1 cellular context compared by ENCODE assay signal in the genomic region with DNA sequence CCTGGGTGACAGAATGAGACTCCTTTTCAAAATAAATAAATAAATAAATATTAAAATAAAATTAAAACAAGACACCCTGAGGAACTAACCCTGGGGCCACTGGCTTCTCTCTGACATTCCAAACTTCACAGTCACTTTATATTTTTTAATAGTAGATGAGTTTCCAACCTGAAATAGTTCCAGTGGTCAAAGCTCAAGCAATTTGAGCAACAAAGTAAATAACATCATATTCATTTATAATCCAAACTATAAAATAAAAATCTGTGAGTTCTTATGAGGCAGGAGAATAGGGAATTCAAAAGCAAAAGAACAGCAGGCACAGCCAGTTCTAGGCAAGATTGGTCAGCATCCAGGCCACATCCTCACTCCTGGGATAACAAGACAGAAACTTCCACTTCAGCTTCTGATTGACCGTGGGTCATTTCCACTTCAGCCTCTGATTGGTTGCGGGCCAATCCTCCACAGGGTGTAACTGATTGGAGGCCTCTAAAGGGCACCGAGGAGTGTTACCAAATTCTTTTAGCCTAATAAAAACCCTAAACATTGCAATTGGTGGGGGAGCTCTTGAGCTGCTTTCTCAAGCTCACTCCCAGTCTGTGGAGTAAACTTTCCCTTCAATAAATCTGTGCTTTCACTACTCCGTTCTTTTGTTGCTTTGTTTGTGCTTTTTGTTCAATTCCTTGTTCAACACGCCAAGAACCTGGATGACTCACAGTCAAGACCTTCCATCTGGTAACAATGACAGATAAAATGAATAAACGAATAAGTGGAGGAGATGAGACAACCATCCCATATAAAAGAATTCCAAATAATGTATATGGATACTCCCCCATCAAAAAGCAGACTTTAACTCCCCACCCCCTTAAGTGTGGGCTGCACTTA.
TF ChIP-seq lines count a peak whose summit lies in the region.

No MANE protein-coding gene starts in this region.

TF ChIP-seq in GM23338, 12 proteins besides CTCF, POLR2A, EP300 and RAD21:
- TF ChIP-seq REST (IDR thresholded peaks at IDR 0.05; ENCODE audit: unreplicated experiment): no peak
- TF ChIP-seq, protein P1, sequence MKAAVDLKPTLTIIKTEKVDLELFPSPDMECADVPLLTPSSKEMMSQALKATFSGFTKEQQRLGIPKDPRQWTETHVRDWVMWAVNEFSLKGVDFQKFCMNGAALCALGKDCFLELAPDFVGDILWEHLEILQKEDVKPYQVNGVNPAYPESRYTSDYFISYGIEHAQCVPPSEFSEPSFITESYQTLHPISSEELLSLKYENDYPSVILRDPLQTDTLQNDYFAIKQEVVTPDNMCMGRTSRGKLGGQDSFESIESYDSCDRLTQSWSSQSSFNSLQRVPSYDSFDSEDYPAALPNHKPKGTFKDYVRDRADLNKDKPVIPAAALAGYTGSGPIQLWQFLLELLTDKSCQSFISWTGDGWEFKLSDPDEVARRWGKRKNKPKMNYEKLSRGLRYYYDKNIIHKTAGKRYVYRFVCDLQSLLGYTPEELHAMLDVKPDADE (IDR thresholded peaks at IDR 0.05): no peak
- no peak for TF ChIP-seq NANOG (IDR thresholded peaks at IDR 0.05; ENCODE audit: borderline replicate concordance)
- TF ChIP-seq ZNF331 (CRISPR knock-in tag; IDR thresholded peaks at IDR 0.05; ENCODE audit: low read depth): no peak
- no peak for TF ChIP-seq EZH2phosphoT487 (IDR thresholded peaks at IDR 0.05; ENCODE audit: unreplicated experiment)
- TF ChIP-seq, protein P2, sequence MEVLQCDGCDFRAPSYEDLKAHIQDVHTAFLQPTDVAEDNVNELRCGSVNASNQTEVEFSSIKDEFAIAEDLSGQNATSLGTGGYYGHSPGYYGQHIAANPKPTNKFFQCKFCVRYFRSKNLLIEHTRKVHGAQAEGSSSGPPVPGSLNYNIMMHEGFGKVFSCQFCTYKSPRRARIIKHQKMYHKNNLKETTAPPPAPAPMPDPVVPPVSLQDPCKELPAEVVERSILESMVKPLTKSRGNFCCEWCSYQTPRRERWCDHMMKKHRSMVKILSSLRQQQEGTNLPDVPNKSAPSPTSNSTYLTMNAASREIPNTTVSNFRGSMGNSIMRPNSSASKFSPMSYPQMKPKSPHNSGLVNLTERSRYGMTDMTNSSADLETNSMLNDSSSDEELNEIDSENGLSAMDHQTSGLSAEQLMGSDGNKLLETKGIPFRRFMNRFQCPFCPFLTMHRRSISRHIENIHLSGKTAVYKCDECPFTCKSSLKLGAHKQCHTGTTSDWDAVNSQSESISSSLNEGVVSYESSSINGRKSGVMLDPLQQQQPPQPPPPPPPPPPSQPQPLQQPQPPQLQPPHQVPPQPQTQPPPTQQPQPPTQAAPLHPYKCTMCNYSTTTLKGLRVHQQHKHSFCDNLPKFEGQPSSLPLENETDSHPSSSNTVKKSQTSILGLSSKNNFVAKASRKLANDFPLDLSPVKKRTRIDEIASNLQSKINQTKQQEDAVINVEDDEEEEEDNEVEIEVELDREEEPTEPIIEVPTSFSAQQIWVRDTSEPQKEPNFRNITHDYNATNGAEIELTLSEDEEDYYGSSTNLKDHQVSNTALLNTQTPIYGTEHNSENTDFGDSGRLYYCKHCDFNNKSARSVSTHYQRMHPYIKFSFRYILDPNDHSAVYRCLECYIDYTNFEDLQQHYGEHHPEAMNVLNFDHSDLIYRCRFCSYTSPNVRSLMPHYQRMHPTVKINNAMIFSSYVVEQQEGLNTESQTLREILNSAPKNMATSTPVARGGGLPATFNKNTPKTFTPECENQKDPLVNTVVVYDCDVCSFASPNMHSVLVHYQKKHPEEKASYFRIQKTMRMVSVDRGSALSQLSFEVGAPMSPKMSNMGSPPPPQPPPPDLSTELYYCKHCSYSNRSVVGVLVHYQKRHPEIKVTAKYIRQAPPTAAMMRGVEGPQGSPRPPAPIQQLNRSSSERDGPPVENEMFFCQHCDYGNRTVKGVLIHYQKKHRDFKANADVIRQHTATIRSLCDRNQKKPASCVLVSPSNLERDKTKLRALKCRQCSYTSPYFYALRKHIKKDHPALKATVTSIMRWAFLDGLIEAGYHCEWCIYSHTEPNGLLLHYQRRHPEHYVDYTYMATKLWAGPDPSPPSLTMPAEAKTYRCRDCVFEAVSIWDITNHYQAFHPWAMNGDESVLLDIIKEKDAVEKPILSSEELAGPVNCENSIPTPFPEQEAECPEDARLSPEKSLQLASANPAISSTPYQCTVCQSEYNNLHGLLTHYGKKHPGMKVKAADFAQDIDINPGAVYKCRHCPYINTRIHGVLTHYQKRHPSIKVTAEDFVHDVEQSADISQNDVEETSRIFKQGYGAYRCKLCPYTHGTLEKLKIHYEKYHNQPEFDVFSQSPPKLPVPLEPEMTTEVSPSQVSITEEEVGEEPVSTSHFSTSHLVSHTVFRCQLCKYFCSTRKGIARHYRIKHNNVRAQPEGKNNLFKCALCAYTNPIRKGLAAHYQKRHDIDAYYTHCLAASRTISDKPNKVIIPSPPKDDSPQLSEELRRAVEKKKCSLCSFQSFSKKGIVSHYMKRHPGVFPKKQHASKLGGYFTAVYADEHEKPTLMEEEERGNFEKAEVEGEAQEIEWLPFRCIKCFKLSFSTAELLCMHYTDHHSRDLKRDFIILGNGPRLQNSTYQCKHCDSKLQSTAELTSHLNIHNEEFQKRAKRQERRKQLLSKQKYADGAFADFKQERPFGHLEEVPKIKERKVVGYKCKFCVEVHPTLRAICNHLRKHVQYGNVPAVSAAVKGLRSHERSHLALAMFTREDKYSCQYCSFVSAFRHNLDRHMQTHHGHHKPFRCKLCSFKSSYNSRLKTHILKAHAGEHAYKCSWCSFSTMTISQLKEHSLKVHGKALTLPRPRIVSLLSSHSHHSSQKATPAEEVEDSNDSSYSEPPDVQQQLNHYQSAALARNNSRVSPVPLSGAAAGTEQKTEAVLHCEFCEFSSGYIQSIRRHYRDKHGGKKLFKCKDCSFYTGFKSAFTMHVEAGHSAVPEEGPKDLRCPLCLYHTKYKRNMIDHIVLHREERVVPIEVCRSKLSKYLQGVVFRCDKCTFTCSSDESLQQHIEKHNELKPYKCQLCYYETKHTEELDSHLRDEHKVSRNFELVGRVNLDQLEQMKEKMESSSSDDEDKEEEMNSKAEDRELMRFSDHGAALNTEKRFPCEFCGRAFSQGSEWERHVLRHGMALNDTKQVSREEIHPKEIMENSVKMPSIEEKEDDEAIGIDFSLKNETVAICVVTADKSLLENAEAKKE (CRISPR knock-in tag; IDR thresholded peaks at IDR 0.05): no peak
- TF ChIP-seq POLR2AphosphoS5 (IDR thresholded peaks at IDR 0.05; ENCODE audit: low read depth): no peak
- no peak for TF ChIP-seq EZH2 (IDR thresholded peaks at IDR 0.05; ENCODE audit: low read depth, unreplicated experiment)
- no peak for TF ChIP-seq ZNF114 (CRISPR knock-in tag; IDR thresholded peaks at IDR 0.05)
- TF ChIP-seq CREB1 (CRISPR knock-in tag; IDR thresholded peaks at IDR 0.05; ENCODE audit: low read depth): no peak
- TF ChIP-seq JUNB (IDR thresholded peaks at IDR 0.05; ENCODE audit: unreplicated experiment): no peak
- TF ChIP-seq STAT1 (IDR thresholded peaks at IDR 0.05; ENCODE audit: unreplicated experiment): no peak
TF ChIP-seq in GM23338: peak in this region for 0.
